ENCODE assay signal across 2 cellular contexts in the genomic region with DNA sequence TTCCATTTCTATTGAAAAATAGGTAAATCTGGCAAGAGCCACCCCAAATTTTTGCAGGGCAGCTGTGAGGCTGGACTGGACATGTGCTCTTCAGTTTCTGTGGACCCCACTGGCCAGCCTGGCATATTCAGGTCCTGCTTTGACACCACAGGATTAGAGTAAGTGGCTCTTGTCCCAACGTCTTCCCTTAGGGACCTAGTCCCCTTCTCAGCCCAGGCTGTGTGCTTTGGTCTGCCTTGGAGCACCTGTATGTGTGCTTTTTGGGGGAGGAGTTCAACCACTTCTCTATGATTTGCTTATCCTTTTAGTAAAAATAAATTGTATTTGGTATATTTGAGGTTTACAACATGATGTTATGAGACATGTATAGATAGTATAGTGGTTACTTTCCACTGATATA.
TF ChIP-seq lines count a peak whose summit lies in the region.

No MANE protein-coding gene starts in this region.

TF ChIP-seq in HepG2, 621 proteins besides CTCF, POLR2A, EP300 and RAD21:
- no peak for TF ChIP-seq ZNF879 (CRISPR knock-in tag; IDR thresholded peaks at IDR 0.05)
- TF ChIP-seq, protein P1, sequence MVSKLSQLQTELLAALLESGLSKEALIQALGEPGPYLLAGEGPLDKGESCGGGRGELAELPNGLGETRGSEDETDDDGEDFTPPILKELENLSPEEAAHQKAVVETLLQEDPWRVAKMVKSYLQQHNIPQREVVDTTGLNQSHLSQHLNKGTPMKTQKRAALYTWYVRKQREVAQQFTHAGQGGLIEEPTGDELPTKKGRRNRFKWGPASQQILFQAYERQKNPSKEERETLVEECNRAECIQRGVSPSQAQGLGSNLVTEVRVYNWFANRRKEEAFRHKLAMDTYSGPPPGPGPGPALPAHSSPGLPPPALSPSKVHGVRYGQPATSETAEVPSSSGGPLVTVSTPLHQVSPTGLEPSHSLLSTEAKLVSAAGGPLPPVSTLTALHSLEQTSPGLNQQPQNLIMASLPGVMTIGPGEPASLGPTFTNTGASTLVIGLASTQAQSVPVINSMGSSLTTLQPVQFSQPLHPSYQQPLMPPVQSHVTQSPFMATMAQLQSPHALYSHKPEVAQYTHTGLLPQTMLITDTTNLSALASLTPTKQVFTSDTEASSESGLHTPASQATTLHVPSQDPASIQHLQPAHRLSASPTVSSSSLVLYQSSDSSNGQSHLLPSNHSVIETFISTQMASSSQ (IDR thresholded peaks at IDR 0.05; ENCODE audit: low read depth) = no peak
- TF ChIP-seq, protein P1 (CRISPR knock-in tag; IDR thresholded peaks at IDR 0.05; ENCODE audit: borderline replicate concordance) = no peak

TF ChIP-seq in H1, 55 proteins besides CTCF, POLR2A, EP300 and RAD21:
- TF ChIP-seq, protein P2, sequence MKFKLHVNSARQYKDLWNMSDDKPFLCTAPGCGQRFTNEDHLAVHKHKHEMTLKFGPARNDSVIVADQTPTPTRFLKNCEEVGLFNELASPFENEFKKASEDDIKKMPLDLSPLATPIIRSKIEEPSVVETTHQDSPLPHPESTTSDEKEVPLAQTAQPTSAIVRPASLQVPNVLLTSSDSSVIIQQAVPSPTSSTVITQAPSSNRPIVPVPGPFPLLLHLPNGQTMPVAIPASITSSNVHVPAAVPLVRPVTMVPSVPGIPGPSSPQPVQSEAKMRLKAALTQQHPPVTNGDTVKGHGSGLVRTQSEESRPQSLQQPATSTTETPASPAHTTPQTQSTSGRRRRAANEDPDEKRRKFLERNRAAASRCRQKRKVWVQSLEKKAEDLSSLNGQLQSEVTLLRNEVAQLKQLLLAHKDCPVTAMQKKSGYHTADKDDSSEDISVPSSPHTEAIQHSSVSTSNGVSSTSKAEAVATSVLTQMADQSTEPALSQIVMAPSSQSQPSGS (IDR thresholded peaks at IDR 0.05; ENCODE audit: low read length) = no peak
- no peak for TF ChIP-seq GABPA (IDR thresholded peaks at IDR 0.05; ENCODE audit: borderline replicate concordance, insufficient read depth, low read length)
- TF ChIP-seq GTF2F1 (IDR thresholded peaks at IDR 0.05; ENCODE audit: borderline replicate concordance, low read depth, low read length) = no peak
- no peak for TF ChIP-seq NRF1 (IDR thresholded peaks at IDR 0.05; ENCODE audit: low read depth, low read length)
- TF ChIP-seq BRCA1 (IDR thresholded peaks at IDR 0.05; ENCODE audit: low read depth, low read length) = no peak
- no peak for TF ChIP-seq USF2 (IDR thresholded peaks at IDR 0.05; ENCODE audit: low read length)
- TF ChIP-seq ZNF274 (IDR thresholded peaks at IDR 0.05; ENCODE audit: borderline replicate concordance, extremely low read depth, low read length) = no peak
- TF ChIP-seq KDM5A (IDR thresholded peaks at IDR 0.05; ENCODE audit: low read length) = no peak
- no peak for TF ChIP-seq HDAC2 (IDR thresholded peaks at IDR 0.05; ENCODE audit: borderline replicate concordance in 1 of 2, low read depth in 2 of 2, low read length in 2 of 2)
- no peak for TF ChIP-seq EGR1 (IDR thresholded peaks at IDR 0.05; ENCODE audit: borderline replicate concordance, low read depth, low read length)
- TF ChIP-seq KDM4A (IDR thresholded peaks at IDR 0.05; ENCODE audit: low read depth, low read length, severe bottlenecking) = no peak
- TF ChIP-seq SIX5 (IDR thresholded peaks at IDR 0.05; ENCODE audit: low read depth, low read length) = no peak
- no peak for TF ChIP-seq CHD7 (IDR thresholded peaks at IDR 0.05; ENCODE audit: insufficient replicate concordance, low read length)
- no peak for TF ChIP-seq CHD1 (IDR thresholded peaks at IDR 0.05; ENCODE audit: low read depth, low read length)
